In the genomic region with DNA sequence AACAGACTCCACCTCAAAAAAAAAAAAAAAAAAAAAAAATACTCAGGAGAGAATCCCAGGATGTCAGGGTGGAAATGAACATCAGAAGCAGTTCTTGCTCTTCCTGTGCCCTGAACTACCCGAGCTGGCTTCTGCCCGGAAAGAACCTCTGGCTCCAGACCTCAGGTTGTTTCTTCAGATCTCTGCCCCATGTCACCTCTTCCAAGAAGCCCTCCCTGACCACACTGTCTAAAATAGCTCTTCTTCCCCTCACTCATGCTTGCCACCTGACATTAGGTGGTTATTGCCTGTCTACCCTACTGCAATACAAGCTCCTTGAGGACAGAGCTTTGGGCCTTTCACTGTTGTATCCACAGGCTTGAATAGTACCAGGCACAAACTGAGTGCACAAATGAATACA, we compare ENCODE assay signal across 23 cellular contexts. TPM values are rescaled to one million over a fixed set of nuclear protein-coding genes. Genes with fewer than 3 reads are reported as not detected.
DNase-seq lines count a peak whose midpoint lies in the region; ATAC-seq, FAIRE-seq and TF ChIP-seq lines count a peak whose summit lies in the region.
"Had no signal": no experiment of that assay in that cellular context is flagged by ENCODE, and none has a peak within 500 bp of the region (broad histone marks: within the 10 kb centered on the region; RNA-seq: fewer than 3 reads in every experiment).

No MANE protein-coding gene starts in this region.

- no peaks in the 10 kb centered on the region for H3K9me3 Mint-ChIP-seq in activated CD4-positive, alpha-beta T cell treated with anti-CD3 and anti-CD28 coated beads for 36 hours (ENCODE audit: low read depth)
- H3K9me3 Mint-ChIP-seq in activated CD4-positive, alpha-beta T cell treated with anti-CD3 and anti-CD28 coated beads, Interleukin-2, amount 10 ng/mL, durations not matched to agents 24 days and 14 days = no peaks in the 10 kb centered on the region
- no peaks in the 10 kb centered on the region for H3K9me3 Mint-ChIP-seq in stimulated activated memory B cell treated with anti-CD40 and anti-IgM and Interleukin-4, amounts not matched to agents 10 μg/mL and 1 μg/mL and 100 μg/mL, for 72 hours
- H3K9me3 Mint-ChIP-seq: T-helper 2 cell treated with Interferon-gamma antibody and Interleukin-4, amounts not matched to agents 5 μg/mL and 100 μg/mL, for 36 hours had no signal

- no peak overlapping the region for H3K14ac ChIP-seq in H1 (ENCODE audit: insufficient read length)

- peaks cover 0 to 11% (median 0%) of the 10 kb centered on the region in 4 experiments; a peak in 3 of 8 replicates for H3K36me3 ChIP-seq in H1 (ENCODE audit: control insufficient read depth in 2 of 4, insufficient read depth in 4 of 4, low read length in 3 of 4)
- H3K36me3 ChIP-seq: neural progenitor cell had no signal

- H4K5ac ChIP-seq in H1 (ENCODE audit: insufficient read length, low read depth, low read length) = no peak overlapping the region

- TF ChIP-seq CTCF in HL-60 (IDR thresholded peaks at IDR 0.05; ENCODE audit: insufficient read depth, low read length) = no peak
- no peak for TF ChIP-seq CTCF in H1 (IDR thresholded peaks at IDR 0.05; ENCODE audit: control extremely low read depth in 1 of 3, insufficient read depth in 1 of 3, low read depth in 1 of 3, low read length in 3 of 3)

- no peak for FAIRE-seq in H1 (lab: Jason Lieb, UNC)
- FAIRE-seq: RCC 7860 had no signal

- H2AFZ ChIP-seq in H1 (ENCODE audit: low read length) = no peak overlapping the region
- H2AFZ ChIP-seq: neural progenitor cell had no signal

- H3K23ac ChIP-seq in H1 (ENCODE audit: insufficient read length) = no peak overlapping the region

- no peak for TF ChIP-seq POLR2A in H1 (IDR thresholded peaks at IDR 0.05; ENCODE audit: control extremely low read depth in 1 of 2, low read depth in 2 of 2, low read length in 2 of 2)

- 0 out of 2 replicates have a peak, but pooled peaks cover 4% of the 10 kb centered on the region for H3K23me2 ChIP-seq in H1 (ENCODE audit: low read depth, low read length)

- H3K36me3 Mint-ChIP-seq in activated CD4-positive, alpha-beta T cell treated with anti-CD3 and anti-CD28 coated beads for 36 hours (ENCODE audit: low read depth) = peaks cover 21% of the 10 kb centered on the region
- peaks cover 25% of the 10 kb centered on the region for H3K36me3 Mint-ChIP-seq in activated CD4-positive, alpha-beta T cell treated with anti-CD3 and anti-CD28 coated beads, Interleukin-2, amount 10 ng/mL, durations not matched to agents 24 days and 14 days (ENCODE audit: low read depth)
- H3K36me3 Mint-ChIP-seq in stimulated activated memory B cell treated with anti-CD40 and anti-IgM and Interleukin-4, amounts not matched to agents 10 μg/mL and 1 μg/mL and 100 μg/mL, for 72 hours = peaks cover 12% of the 10 kb centered on the region

- H3K4me3 ChIP-seq in HL-60 (replicated peaks; ENCODE audit: insufficient read depth, low read length) (no peak overlapping the region), H1 (ENCODE audit: extremely low read depth in 1 of 4, insufficient read depth in 2 of 4, low read depth in 3 of 4, low read length in 4 of 4) (no peak overlapping the region)
- H3K4me3 ChIP-seq: coronary artery, mucosa of descending colon, neural progenitor cell, stomach had no signal

- H4K8ac ChIP-seq in H1 (ENCODE audit: extremely low read depth, insufficient read depth, low read length) = no peak overlapping the region

- no peak overlapping the region for H2BK12ac ChIP-seq in H1 (ENCODE audit: low read depth, low read length)

- H3K4me1 ChIP-seq in H1 (replicated peaks in 1 of 4; ENCODE audit: control insufficient read depth in 3 of 4, insufficient read depth in 4 of 4, low read length in 3 of 4) = peaks cover 23 to 45% (median 36%) of the 10 kb centered on the region in 4 experiments

- H3K4me3 Mint-ChIP-seq in activated CD4-positive, alpha-beta T cell treated with anti-CD3 and anti-CD28 coated beads for 36 hours = no peak overlapping the region
- H3K4me3 Mint-ChIP-seq in activated CD4-positive, alpha-beta T cell treated with anti-CD3 and anti-CD28 coated beads, Interleukin-2, amount 10 ng/mL, durations not matched to agents 24 days and 14 days = no peak overlapping the region
- no peak overlapping the region for H3K4me3 Mint-ChIP-seq in stimulated activated memory B cell treated with anti-CD40 and anti-IgM and Interleukin-4, amounts not matched to agents 10 μg/mL and 1 μg/mL and 100 μg/mL, for 72 hours
- H3K4me3 Mint-ChIP-seq: neural progenitor cell; T-helper 2 cell treated with Interferon-gamma antibody and Interleukin-4, amounts not matched to agents 5 μg/mL and 100 μg/mL, for 36 hours had no signal

- no peak for ATAC-seq in activated CD4-positive, alpha-beta T cell treated with anti-CD3 and anti-CD28 coated beads for 36 hours
- ATAC-seq in stimulated activated memory B cell treated with anti-CD40 and anti-IgM and Interleukin-4, amounts not matched to agents 10 μg/mL and 1 μg/mL and 100 μg/mL, for 72 hours = no peak
- ATAC-seq: left ventricle myocardium superior had no signal

- peaks cover 62 to 100% of the 10 kb centered on the region in 2 experiments for H3K79me2 ChIP-seq in H1 (ENCODE audit: control insufficient read depth in 1 of 2, insufficient read depth in 2 of 2, low read length in 2 of 2)

- no peak overlapping the region for H3K56ac ChIP-seq in H1 (replicated peaks; ENCODE audit: insufficient read length, low read depth, low read length)

- no peak for DNase-seq in activated CD4-positive, alpha-beta T cell treated with anti-CD3 and anti-CD28 coated beads for 36 hours
- DNase-seq in activated CD4-positive, alpha-beta T cell treated with anti-CD3 and anti-CD28 coated beads, Interleukin-2, amount 10 ng/mL, durations not matched to agents 24 days and 14 days = no peak
- DNase-seq in HL-60 (ENCODE audit: low read depth in 1 of 2, low spot score in 1 of 2) = peak in 1 of 2 experiments; percentile 26
- no peak for DNase-seq in H1 (ENCODE audit: low read depth in 1 of 2, low spot score in 2 of 2)
- no peak for DNase-seq in amygdala (lab: John Stamatoyannopoulos, UW)
- DNase-seq in NCI-H524 treated with DMSO at 0.1 percent for 48 hours (lab: John Stamatoyannopoulos, UW) = no peak
- DNase-seq in DMS 273 treated with DMSO at 0.1 percent for 48 hours (lab: John Stamatoyannopoulos, UW) = no peak
- DNase-seq: brain microvascular endothelial cell; head of caudate nucleus; KG1; left ventricle myocardium superior; mucosa of descending colon; NCI-H1048; NCI-H187 treated with DMSO at 0.1 percent for 48 hours; NCI-H345; stimulated activated CD4-positive, alpha-beta T cell treated with anti-CD3 and anti-CD28 coated beads, Interleukin-2, amount 100 ng/mL, for 24 hours; stomach; WERI-Rb-1 had no signal

- H3K27ac Mint-ChIP-seq in activated CD4-positive, alpha-beta T cell treated with anti-CD3 and anti-CD28 coated beads for 36 hours = peak overlapping the region; percentile 63
- no peak overlapping the region for H3K27ac Mint-ChIP-seq in activated CD4-positive, alpha-beta T cell treated with anti-CD3 and anti-CD28 coated beads, Interleukin-2, amount 10 ng/mL, durations not matched to agents 24 days and 14 days
- peak overlapping the region; percentile 55 for H3K27ac Mint-ChIP-seq in stimulated activated memory B cell treated with anti-CD40 and anti-IgM and Interleukin-4, amounts not matched to agents 10 μg/mL and 1 μg/mL and 100 μg/mL, for 72 hours
- H3K27ac Mint-ChIP-seq: neural progenitor cell; T-helper 2 cell treated with Interferon-gamma antibody and Interleukin-4, amounts not matched to agents 5 μg/mL and 100 μg/mL, for 36 hours had no signal

- H2BK5ac ChIP-seq in H1 (ENCODE audit: low read depth, low read length) = 0 out of 2 replicates have a peak overlapping the region, but pooled peaks have one; percentile 10

- 96% methylated on average over 2 of the region's 2 CpGs; no CpG with 5 or more reads in 1 of the 2 experiments for WGBS in H1 (ENCODE audit: extremely low coverage in 1 of 2, insufficient coverage in 1 of 2, insufficient read length in 1 of 2, insufficient replicate concordance in 2 of 2, low coverage in 1 of 2, low lambda C conversion rate in 2 of 2, missing lambda C conversion rate in 1 of 2), 2 experiments

- H4K20me1 ChIP-seq in H1 (replicated peaks in 1 of 2; ENCODE audit: control insufficient read depth in 1 of 2, insufficient read depth in 2 of 2, low read length in 2 of 2) = peaks cover 43 to 57% of the 10 kb centered on the region in 2 experiments

- CTCF ChIA-PET in activated CD4-positive, alpha-beta T cell treated with anti-CD3 and anti-CD28 coated beads for 36 hours (lab: Charles Lee) = interaction anchor here (0.6 to 1.1 kb wide), 2 partner anchors 10 to 23 kb away, joined by 3 read pairs; no protein-coding TSS in a partner anchor
- CTCF ChIA-PET in H1 (lab: Charles Lee; ENCODE audit: partially characterized antibody) = interaction anchor here (0.6 to 10.6 kb wide), 6 partner anchors 9 to 134 kb away, joined by 3 to 64 read pairs (median 6); no protein-coding TSS in a partner anchor

- no peak overlapping the region for H4K91ac ChIP-seq in H1 (replicated peaks; ENCODE audit: insufficient read length, low read length)

- H3K4me1 Mint-ChIP-seq in activated CD4-positive, alpha-beta T cell treated with anti-CD3 and anti-CD28 coated beads for 36 hours = peaks cover 43% of the 10 kb centered on the region
- H3K4me1 Mint-ChIP-seq in activated CD4-positive, alpha-beta T cell treated with anti-CD3 and anti-CD28 coated beads, Interleukin-2, amount 10 ng/mL, durations not matched to agents 24 days and 14 days = peaks cover 42% of the 10 kb centered on the region
- peaks cover 67% of the 10 kb centered on the region for H3K4me1 Mint-ChIP-seq in stimulated activated memory B cell treated with anti-CD40 and anti-IgM and Interleukin-4, amounts not matched to agents 10 μg/mL and 1 μg/mL and 100 μg/mL, for 72 hours

- no peak overlapping the region for H3K9ac ChIP-seq in H1 (replicated peaks in 1 of 4; ENCODE audit: extremely low read depth in 1 of 4, low read depth in 3 of 4, low read length in 3 of 4)
- H3K9ac ChIP-seq: neural progenitor cell had no signal

- H2BK15ac ChIP-seq in H1 (ENCODE audit: low read length) = no peak overlapping the region

- peak overlapping the region; percentile 96 for H3K27ac ChIP-seq in HL-60 (replicated peaks)
- H3K27ac ChIP-seq in H1 (ENCODE audit: low read depth, low read length) = no peak overlapping the region
- H3K27ac ChIP-seq: brain microvascular endothelial cell, coronary artery, neural progenitor cell, stomach, WERI-Rb-1 had no signal

- intact Hi-C loops in activated CD4-positive, alpha-beta T cell treated with anti-CD3 and anti-CD28 coated beads for 36 hours (cut with DNase I, micrococcal nuclease) = no loop called here
- intact Hi-C loops in activated CD4-positive, alpha-beta T cell treated with anti-CD3 and anti-CD28 coated beads, Interleukin-2, amount 10 ng/mL, durations not matched to agents 24 days and 14 days (cut with micrococcal nuclease) = no loop called here

- peaks cover 22% of the 10 kb centered on the region for H3K79me1 ChIP-seq in H1 (ENCODE audit: low read depth, low read length)

- no peaks in the 10 kb centered on the region for H3K9me3 ChIP-seq in H1 (ENCODE audit: insufficient read depth in 2 of 2, low read depth in 1 of 2, low read length in 1 of 2)
- H3K9me3 ChIP-seq: mucosa of descending colon, stomach had no signal

- POLR2A ChIA-PET in activated CD4-positive, alpha-beta T cell treated with anti-CD3 and anti-CD28 coated beads for 36 hours (lab: Charles Lee) = interaction anchor here (0.7 kb wide), 1 partner anchor 270 kb away, joined by 4 read pairs; no protein-coding TSS in a partner anchor
- POLR2A ChIA-PET in H1 (lab: Charles Lee; ENCODE audit: partially characterized antibody) = interaction anchor here (0.6 to 20.5 kb wide), 4 partner anchors 11 to 24 kb away, joined by 3 to 449 read pairs (median 10); no protein-coding TSS in a partner anchor

- H2BK20ac ChIP-seq in H1 (ENCODE audit: low read length) = no peak overlapping the region

- no peaks in the 10 kb centered on the region for H3K27me3 Mint-ChIP-seq in activated CD4-positive, alpha-beta T cell treated with anti-CD3 and anti-CD28 coated beads for 36 hours
- no peaks in the 10 kb centered on the region for H3K27me3 Mint-ChIP-seq in activated CD4-positive, alpha-beta T cell treated with anti-CD3 and anti-CD28 coated beads, Interleukin-2, amount 10 ng/mL, durations not matched to agents 24 days and 14 days
- H3K27me3 Mint-ChIP-seq in stimulated activated memory B cell treated with anti-CD40 and anti-IgM and Interleukin-4, amounts not matched to agents 10 μg/mL and 1 μg/mL and 100 μg/mL, for 72 hours = no peaks in the 10 kb centered on the region

- H3K4me2 ChIP-seq in H1 (ENCODE audit: insufficient read depth in 1 of 2, low read depth in 2 of 2, low read length in 2 of 2) = no peak overlapping the region; a peak in 1 of 4 replicates
- H3K4me2 ChIP-seq: neural progenitor cell had no signal

- TF ChIP-seq RAD21 in H1 (IDR thresholded peaks at IDR 0.05 in 1 of 2, conservative IDR thresholded peaks at IDR 0.05 in 1 of 2; ENCODE audit: low read depth in 2 of 2, low read length in 2 of 2) = no peak

- no peak overlapping the region for H3K4ac ChIP-seq in H1 (replicated peaks; ENCODE audit: insufficient read length, low read depth, low read length)

- no peak for TF ChIP-seq EP300 in H1 (IDR thresholded peaks at IDR 0.05; ENCODE audit: borderline replicate concordance in 1 of 2, low read depth in 2 of 2, low read length in 2 of 2)

- H3K18ac ChIP-seq in H1 (ENCODE audit: extremely low read depth, low read length) = no peak overlapping the region

- H2BK120ac ChIP-seq in H1 (replicated peaks; ENCODE audit: low read depth, low read length) = no peak overlapping the region

- no peaks in the 10 kb centered on the region for H3K27me3 ChIP-seq in HL-60 (ENCODE audit: insufficient read depth, poor library complexity, severe bottlenecking)
- no peaks in the 10 kb centered on the region; a peak in 1 of 7 replicates for H3K27me3 ChIP-seq in H1 (replicated peaks in 1 of 4; ENCODE audit: control insufficient read depth in 3 of 4, extremely low read depth in 1 of 4, insufficient read depth in 3 of 4, low read length in 3 of 4)
- H3K27me3 ChIP-seq: brain microvascular endothelial cell, neural progenitor cell, stomach had no signal

- 0 out of 2 replicates have a peak overlapping the region, but pooled peaks have one; percentile 54 for H2AK5ac ChIP-seq in H1 (ENCODE audit: low read depth, low read length)

RNA-seq across cellular contexts. Expression of a gene that starts 8.2 kb away (rescaled TPM):
- 100 to 1,000 TPM; 320 to 418 TPM for total RNA-seq in activated CD4-positive, alpha-beta T cell treated with anti-CD3 and anti-CD28 coated beads for 36 hours
- total RNA-seq in activated CD4-positive, alpha-beta T cell treated with anti-CD3 and anti-CD28 coated beads, Interleukin-2, amount 10 ng/mL, durations not matched to agents 24 days and 14 days = 377 and 379 TPM in 2 replicates
- total RNA-seq in H1 (2021; fragmentation: NEBNext Ultra II Directional; extraction: Animal tissue kit (Norgen Biotek cat#: 25700)) = 975 and 986 TPM in 2 replicates
- 418 and 649 TPM in 2 replicates for polyA plus RNA-seq in H1 (2011; rRNA removed)
- 449 TPM for polyA plus RNA-seq in H1 (2011; cell fraction: cytosol; rRNA removed)
- 987 TPM for polyA plus RNA-seq in H1 (2011; cell fraction: nucleus; rRNA removed)
- polyA plus RNA-seq in H1 (2012, experiment 1 of 2) = 570 to 1,148 TPM (median 1,049 TPM) in 4 replicates
- 841 TPM for polyA plus RNA-seq in H1 (2012, experiment 2 of 2)
- 760 TPM for polyA plus RNA-seq in H1 (2013, experiment 1 of 2)
- 785 TPM for polyA plus RNA-seq in H1 (2013, experiment 2 of 2)
- polyA minus RNA-seq in H1 (2011; rRNA and poly(A)+ RNA removed) = 353 and 390 TPM in 2 replicates
- polyA minus RNA-seq in H1 (2011; cell fraction: cytosol; rRNA and poly(A)+ RNA removed) = 430 TPM
- 346 TPM for polyA minus RNA-seq in H1 (2011; cell fraction: nucleus; rRNA and poly(A)+ RNA removed)
